In the genomic region with DNA sequence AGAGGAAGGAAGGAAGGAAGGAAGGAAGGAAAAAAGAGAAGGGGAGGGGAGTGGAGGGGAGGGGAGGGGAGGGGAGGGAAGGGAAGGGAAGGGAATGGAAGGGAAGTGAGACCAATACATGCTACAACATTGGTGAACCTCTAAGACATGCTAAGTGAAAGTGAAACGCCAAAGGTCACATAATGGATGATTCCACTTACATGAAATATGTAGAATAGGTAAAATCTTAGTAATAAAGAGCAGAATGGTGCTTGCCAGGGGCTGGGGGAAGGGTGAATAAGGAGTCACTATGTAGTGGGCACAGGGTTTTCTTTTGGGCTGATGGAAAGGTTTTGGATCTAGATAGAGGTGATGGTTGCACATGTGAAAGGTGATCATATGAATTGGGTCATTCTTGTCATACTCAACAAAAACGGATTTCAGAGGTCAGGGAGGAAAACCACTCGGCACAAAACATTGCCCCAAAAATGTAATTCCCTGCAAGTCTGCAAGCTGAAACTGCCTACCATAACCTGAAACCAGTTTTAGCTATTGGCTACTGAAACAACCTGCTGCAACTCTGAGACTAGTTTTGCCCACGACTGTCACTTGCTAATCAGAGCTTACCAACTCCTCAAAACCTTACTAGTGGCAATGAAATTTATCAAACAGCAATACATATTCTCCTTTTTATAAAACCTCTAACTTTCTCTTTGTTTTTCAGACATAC, we compare ENCODE assay signal across 10 cellular contexts. TPM values are rescaled to one million over a fixed set of nuclear protein-coding genes. Genes with fewer than 3 reads are reported as not detected.
DNase-seq lines count a peak whose midpoint lies in the region; ATAC-seq, FAIRE-seq and TF ChIP-seq lines count a peak whose summit lies in the region.
"Had no signal": no experiment of that assay in that cellular context is flagged by ENCODE, and none has a peak within 500 bp of the region (broad histone marks: within the 10 kb centered on the region; RNA-seq: fewer than 3 reads in every experiment).

No MANE protein-coding gene starts in this region.

- H3K4me1 Mint-ChIP-seq in activated B cell treated with CpG ODN at 0.5 μM for 24 hours: peaks cover 12% of the 10 kb centered on the region

- in situ Hi-C loops in KBM-7 (cut with MboI; ENCODE audit: low pct_unique_long_range_greater_than_20kb, low sequenced_read_pairs): no loop called here
- in situ Hi-C loops in gastrocnemius medialis (cut with MboI; ENCODE audit: low sequenced_read_pairs in 4 of 4): no loop called here

- POLR2A ChIA-PET in activated B cell treated with CpG ODN at 0.5 μM for 24 hours (lab: Charles Lee): no interaction called here
- POLR2A ChIA-PET in A673 (lab: Charles Lee; ENCODE audit: low non-redundant PET): no interaction called here

- no peak for TF ChIP-seq CTCF in activated B cell treated with CpG ODN at 0.5 μM for 24 hours (IDR thresholded peaks at IDR 0.05)
- TF ChIP-seq CTCF in A673 (conservative IDR thresholded peaks at IDR 0.05; ENCODE audit: low read depth, low read length): no peak
- no peak for TF ChIP-seq CTCF in gastrocnemius medialis (IDR thresholded peaks at IDR 0.05 in 4 of 5, conservative IDR thresholded peaks at IDR 0.05 in 1 of 5)
- TF ChIP-seq CTCF in D721Med (IDR thresholded peaks at IDR 0.05; ENCODE audit: insufficient read depth, missing control alignments): no peak

- BruUV-seq in A673 (replicated peaks; lab: Mats Ljungman, UMichigan): no TSS peak

- peak overlapping the region; percentile 81 for H3K27ac Mint-ChIP-seq in activated B cell treated with CpG ODN at 0.5 μM for 24 hours

- DNase-seq in activated B cell treated with CpG ODN at 0.5 μM for 24 hours (no peak), KBM-7 (no peak), A673 (ENCODE audit: low spot score) (no peak), gastrocnemius medialis (no peak), D721Med (ENCODE audit: insufficient read length, low spot score) (no peak)
- DNase-seq: DMS79 treated with DMSO at 0.1 percent for 48 hours, NCI-H1417 treated with DMSO at 0.1 percent for 48 hours had no signal

- intact Hi-C loops in activated B cell treated with CpG ODN at 0.5 μM for 24 hours (cut with micrococcal nuclease): loop anchor here (2.0 kb wide), 1 partner anchor 14 kb away; no protein-coding TSS in a partner anchor
- intact Hi-C loops in A673 (cut with micrococcal nuclease; ENCODE audit: unreplicated experiment): no loop called here
- intact Hi-C loops in gastrocnemius medialis (cut with DNase I; ENCODE audit: low total_unique reads): loop anchor here (2.0 kb wide), 1 partner anchor 54 kb away; no protein-coding TSS in a partner anchor

- H3K36me3 ChIP-seq in A673 (ENCODE audit: insufficient read depth, low read length, poor library complexity, severe bottlenecking) (no peaks in the 10 kb centered on the region), gastrocnemius medialis (no peaks in the 10 kb centered on the region)

- no peaks in the 10 kb centered on the region for H3K27me3 Mint-ChIP-seq in activated B cell treated with CpG ODN at 0.5 μM for 24 hours

- H3K36me3 Mint-ChIP-seq in activated B cell treated with CpG ODN at 0.5 μM for 24 hours (ENCODE audit: low read depth): peaks cover 2% of the 10 kb centered on the region

- no peak for FAIRE-seq in D721Med (lab: Jason Lieb, UNC)

- H3K9me3 Mint-ChIP-seq in activated B cell treated with CpG ODN at 0.5 μM for 24 hours: peaks cover 2% of the 10 kb centered on the region

- H3K27me3 ChIP-seq in A673 (replicated peaks; ENCODE audit: insufficient read depth, low read depth, low read length, poor library complexity) (no peaks in the 10 kb centered on the region), gastrocnemius medialis (no peaks in the 10 kb centered on the region)

- H3K4me1 ChIP-seq in A673 (ENCODE audit: insufficient read depth, low read length, poor library complexity, severe bottlenecking) (no peaks in the 10 kb centered on the region), gastrocnemius medialis (no peaks in the 10 kb centered on the region)

- peak overlapping the region; percentile 76 for H3K4me3 Mint-ChIP-seq in activated B cell treated with CpG ODN at 0.5 μM for 24 hours

- H3K4me3 ChIP-seq in A673 (ENCODE audit: low read depth, low read length, poor library complexity, severe bottlenecking) (no peak overlapping the region), gastrocnemius medialis (no peak overlapping the region)

- CTCF ChIA-PET in activated B cell treated with CpG ODN at 0.5 μM for 24 hours (lab: Charles Lee) (interaction anchor here (2.0 kb wide), 1 partner anchor 30 kb away, joined by 8 read pairs; no protein-coding TSS in a partner anchor), A673 (lab: Charles Lee) (no interaction called here)

- ATAC-seq in GM18499 (IDR thresholded peaks at IDR 0.05; ENCODE audit: insufficient read depth, unreplicated experiment): peak; percentile 75
- peak; percentile 60 for ATAC-seq in GM19438 (IDR thresholded peaks at IDR 0.05; ENCODE audit: low read depth, unreplicated experiment)
- ATAC-seq in HG02981 (IDR thresholded peaks at IDR 0.05; ENCODE audit: unreplicated experiment): peak; percentile 95
- peak; percentile 54 for ATAC-seq in activated B cell treated with CpG ODN at 0.5 μM for 24 hours (ENCODE audit: low read depth)
- no peak for ATAC-seq in gastrocnemius medialis

- no peak for TF ChIP-seq POLR2A in gastrocnemius medialis (IDR thresholded peaks at IDR 0.05)

- H3K9me3 ChIP-seq in A673 (ENCODE audit: low read depth, low read length, poor library complexity, severe bottlenecking): no peaks in the 10 kb centered on the region
- no peaks in the 10 kb centered on the region for H3K9me3 ChIP-seq in gastrocnemius medialis

- no peak overlapping the region for H3K27ac ChIP-seq in A673 (ENCODE audit: low read depth, low read length, poor library complexity, severe bottlenecking)
- H3K27ac ChIP-seq in gastrocnemius medialis: no peak overlapping the region

RNA-seq across cellular contexts. Expression of a gene that starts 59.2 kb away (rescaled TPM):
- total RNA-seq in activated B cell treated with CpG ODN at 0.5 μM for 24 hours (32.1 and 38.8 TPM in 2 replicates), A673 (2021) (not detected in 2 replicates), gastrocnemius medialis (1 to 10 TPM in 3 of 4 donors, under 1 TPM in 1; 0.85 to 4.3 (median 2.2) TPM)

Comparison
In these comparisons a context has a peak if more than half of its experiments do, and no peak if none do; other contexts are left out.
1. ATAC-seq: peak in GM18499 (single experiment), GM19438 (single experiment), HG02981 (single experiment) and activated B cell treated with CpG ODN at 0.5 μM for 24 hours (single experiment); none in gastrocnemius medialis (0 of 2).